ENCODE assay signal across 18 cellular contexts in genomic region chr3:120370463-120370862, GRCh38. TPM values are rescaled to one million over a fixed set of nuclear protein-coding genes. Genes with fewer than 3 reads are reported as not detected.
A peak's percentile ranks its signal among the peaks of the same experiment; 100 is the strongest.
DNase-seq lines count a peak whose midpoint lies in the region; ATAC-seq and TF ChIP-seq lines count a peak whose summit lies in the region.
"Had no signal": no experiment of that assay in that cellular context is flagged by ENCODE, and none has a peak within 500 bp of the region (broad histone marks: within the 10 kb centered on the region; RNA-seq: fewer than 3 reads in every experiment).

No MANE protein-coding gene starts in this region.

- no peaks in the 10 kb centered on the region for H3K27me3 ChIP-seq in WERI-Rb-1 (ENCODE audit: insufficient read depth, low read depth, severe bottlenecking)
- H3K27me3 ChIP-seq: sigmoid colon had no signal

- DNase-seq in NAMALWA (ENCODE audit: low spot score), result peak; percentile 12
- DNase-seq in sciatic nerve (ENCODE audit: low spot score), result no peak
- no peak for DNase-seq in WERI-Rb-1
- DNase-seq: activated B cell treated with CpG ODN at 0.5 μM for 24 hours; activated gamma-delta T cell; anterior cingulate cortex; effector memory CD8-positive, alpha-beta T cell; EL; glutamatergic neuron; lower lobe of right lung; NCI-H1092 treated with DMSO at 0.1 percent for 48 hours; SHP77 treated with DMSO at 0.1 percent for 48 hours; sigmoid colon; stimulated activated CD4-positive, alpha-beta T cell treated with anti-CD3 and anti-CD28 coated beads, Interleukin-1b, Interleukin-23, amount 100 ng/mL, for 48 hours had no signal

- no peak for TF ChIP-seq CTCF in WERI-Rb-1 (IDR thresholded peaks at IDR 0.05; ENCODE audit: low read depth, low read length)

- H3K36me3 ChIP-seq in WERI-Rb-1, result no peaks in the 10 kb centered on the region
- H3K36me3 ChIP-seq: lower lobe of right lung, sigmoid colon had no signal

- no peak overlapping the region for H3K27ac ChIP-seq in WERI-Rb-1
- H3K27ac ChIP-seq: lower lobe of right lung, sigmoid colon had no signal

- H3K9me3 ChIP-seq in WERI-Rb-1 (ENCODE audit: severe bottlenecking), result no peaks in the 10 kb centered on the region
- H3K9me3 ChIP-seq: lower lobe of right lung, sigmoid colon had no signal

- no peak overlapping the region for H3K4me3 ChIP-seq in WERI-Rb-1 (ENCODE audit: low read depth, low read length)
- H3K4me3 ChIP-seq: lower lobe of right lung, sigmoid colon had no signal

- ATAC-seq in GM18517 (IDR thresholded peaks at IDR 0.05; ENCODE audit: unreplicated experiment) (peak; percentile 72), GM19397 (IDR thresholded peaks at IDR 0.05; ENCODE audit: unreplicated experiment) (peak; percentile 48), HG03060 (IDR thresholded peaks at IDR 0.05; ENCODE audit: low read depth, unreplicated experiment) (peak; percentile 67), HG03025 (IDR thresholded peaks at IDR 0.05; ENCODE audit: low FRiP score, unreplicated experiment) (no peak), sciatic nerve (no peak)
- ATAC-seq: effector memory CD8-positive, alpha-beta T cell; lower lobe of right lung had no signal

- intact Hi-C loops in sciatic nerve (cut with DNase I), result no loop called here

RNA-seq across cellular contexts. Expression of gene LRRC58, which starts 21.3 kb away (rescaled TPM):
- total RNA-seq in sciatic nerve, result 24.3 TPM

Comparison
In these comparisons a context has a peak if more than half of its experiments do, and no peak if none do; other contexts are left out.
1. ATAC-seq: peak in GM18517 (single experiment), GM19397 (single experiment) and HG03060 (single experiment); none in HG03025 (single experiment) and sciatic nerve (single experiment).